In genomic region chr2:228674155-228674554, GRCh38 we compare ENCODE assay signal across 15 cellular contexts.
"Had no signal": no experiment of that assay in that cellular context is flagged by ENCODE, and none has a peak within 500 bp of the region (broad histone marks: within the 10 kb centered on the region; RNA-seq: fewer than 3 reads in every experiment).

No MANE protein-coding gene starts in this region.

- H3K4me1 ChIP-seq: breast epithelium, psoas muscle, upper lobe of right lung had no signal

- H3K4me3 ChIP-seq: ascending aorta, breast epithelium, psoas muscle, thoracic aorta, upper lobe of right lung had no signal

- DNase-seq: activated CD4-positive, alpha-beta T cell treated with anti-CD3 and anti-CD28 coated beads, Interleukin-2, amount 50 U/mL, for 48 hours; activated gamma-delta T cell; cerebellar nuclear complex; cortex of kidney; erythroblast; head of caudate nucleus; kidney glomerular epithelial cell; mesendoderm; naive thymus-derived CD8-positive, alpha-beta T cell; psoas muscle; stimulated activated naive B cell treated with anti-CD40 and anti-IgM and Interleukin-4, amounts not matched to agents 10 μg/mL and 1 μg/mL and 100 μg/mL, for 72 hours; upper lobe of right lung had no signal

- H3K9me3 ChIP-seq: ascending aorta, breast epithelium, psoas muscle, thoracic aorta, upper lobe of right lung had no signal

- H3K27ac ChIP-seq: ascending aorta, breast epithelium, psoas muscle, thoracic aorta, upper lobe of right lung had no signal

- H3K36me3 ChIP-seq: ascending aorta, breast epithelium, thoracic aorta, upper lobe of right lung had no signal

- H3K27me3 ChIP-seq: ascending aorta, breast epithelium, upper lobe of right lung had no signal

- ATAC-seq: naive thymus-derived CD8-positive, alpha-beta T cell; psoas muscle; stimulated activated naive B cell treated with anti-CD40 and anti-IgM and Interleukin-4, amounts not matched to agents 10 μg/mL and 1 μg/mL and 100 μg/mL, for 72 hours; upper lobe of right lung had no signal
